In the genomic region with DNA sequence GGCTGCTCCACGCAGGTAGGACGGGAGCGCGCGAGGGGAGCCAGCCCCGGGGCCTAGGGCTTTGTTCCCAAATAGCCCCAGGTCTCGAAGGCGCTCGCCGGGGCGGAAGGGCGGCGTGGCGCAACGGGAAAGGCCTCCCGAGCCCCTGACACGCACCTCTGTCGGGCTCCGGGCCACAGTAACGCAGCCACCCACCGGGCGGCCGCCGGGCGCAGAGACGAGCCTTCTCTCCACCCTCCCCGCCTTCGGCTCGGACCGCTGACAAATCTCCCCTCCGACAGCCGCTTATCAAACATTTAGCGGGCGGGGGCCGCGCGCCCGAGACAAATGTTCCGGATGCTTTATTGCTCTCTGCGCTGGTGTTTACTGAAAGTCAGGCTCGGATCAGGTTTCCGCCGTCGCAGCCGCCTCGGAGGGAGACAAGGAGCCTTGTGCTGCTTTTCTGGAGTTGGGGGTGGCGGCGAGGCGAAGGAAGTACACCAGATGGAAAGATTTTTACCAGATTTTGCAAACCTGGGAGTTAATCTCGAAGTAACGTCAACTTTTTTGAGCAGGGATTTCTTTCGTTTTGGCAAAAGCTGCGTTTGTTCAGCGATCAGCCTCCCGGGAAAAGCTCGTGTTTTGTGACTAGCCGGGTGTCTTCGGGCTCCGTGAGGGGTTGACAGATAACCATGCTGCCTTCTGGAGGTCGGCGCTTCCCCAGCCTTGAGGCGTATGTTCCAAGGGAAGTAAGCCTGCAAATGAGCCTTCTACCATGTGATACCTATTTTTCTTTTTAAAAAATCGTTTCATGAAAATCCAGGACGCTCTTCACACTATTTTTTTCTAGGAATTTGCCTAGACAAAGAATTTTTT, we compare ENCODE assay signal across 8 cellular contexts. TPM values are rescaled to one million over a fixed set of nuclear protein-coding genes. Genes with fewer than 3 reads are reported as not detected.
DNase-seq lines count a peak whose midpoint lies in the region; ATAC-seq lines count a peak whose summit lies in the region.

No MANE protein-coding gene starts in this region.

- no peaks in the 10 kb centered on the region for H3K9me3 Mint-ChIP-seq in activated CD4-positive, alpha-beta memory T cell treated with anti-CD3 and anti-CD28 coated beads for 36 hours

- intact Hi-C loops in activated CD4-positive, alpha-beta memory T cell treated with anti-CD3 and anti-CD28 coated beads for 36 hours (cut with micrococcal nuclease): loop anchor here (5.0 to 10.0 kb wide), 2 partner anchors 542 to 1230 kb away; no protein-coding TSS in a partner anchor

- POLR2A ChIA-PET in activated CD4-positive, alpha-beta memory T cell treated with anti-CD3 and anti-CD28 coated beads for 36 hours (lab: Charles Lee): no interaction called here

- DNase-seq in NCI-H82 (lab: John Stamatoyannopoulos, UW) (peak; percentile 81), NCI-H82 treated with DMSO at 0.1 percent for 48 hours (lab: John Stamatoyannopoulos, UW; ENCODE audit: unreplicated experiment) (no peak), NCI-H2107 (lab: John Stamatoyannopoulos, UW) (peak; percentile 18), medulla oblongata (ENCODE audit: extremely low spot score) (peak; percentile 45)
- DNase-seq in activated CD4-positive, alpha-beta memory T cell treated with anti-CD3 and anti-CD28 coated beads for 36 hours: peak; percentile 74
- peak; percentile 44 for DNase-seq in effector CD4-positive, alpha-beta T cell
- DNase-seq in stimulated activated CD8-positive, alpha-beta memory T cell treated with anti-CD3 and anti-CD28 coated beads, Interleukin-2, amount 100 ng/mL, for 48 hours (ENCODE audit: low read depth in 2 of 2): peak; percentile 16 to 34

- peaks cover 20% of the 10 kb centered on the region for H3K27me3 Mint-ChIP-seq in activated CD4-positive, alpha-beta memory T cell treated with anti-CD3 and anti-CD28 coated beads for 36 hours

- H3K4me3 Mint-ChIP-seq in activated CD4-positive, alpha-beta memory T cell treated with anti-CD3 and anti-CD28 coated beads for 36 hours: peak overlapping the region; percentile 91

- H3K36me3 Mint-ChIP-seq in activated CD4-positive, alpha-beta memory T cell treated with anti-CD3 and anti-CD28 coated beads for 36 hours: no peaks in the 10 kb centered on the region

- ATAC-seq in HG02840 (IDR thresholded peaks at IDR 0.05; ENCODE audit: low FRiP score, unreplicated experiment): peak; percentile 33

- peak overlapping the region; percentile 28 for H3K27ac Mint-ChIP-seq in activated CD4-positive, alpha-beta memory T cell treated with anti-CD3 and anti-CD28 coated beads for 36 hours

- CTCF ChIA-PET in activated CD4-positive, alpha-beta memory T cell treated with anti-CD3 and anti-CD28 coated beads for 36 hours (lab: Charles Lee): no interaction called here

- H3K4me1 Mint-ChIP-seq in activated CD4-positive, alpha-beta memory T cell treated with anti-CD3 and anti-CD28 coated beads for 36 hours (ENCODE audit: low read depth): peaks cover 44% of the 10 kb centered on the region

RNA-seq across cellular contexts. Expression of gene RGMB, which starts 1.0 kb away (rescaled TPM):
- 1 to 10 TPM; 3.3 to 3.8 TPM for total RNA-seq in activated CD4-positive, alpha-beta memory T cell treated with anti-CD3 and anti-CD28 coated beads for 36 hours
